ENCODE assay signal across 17 cellular contexts in the genomic region with DNA sequence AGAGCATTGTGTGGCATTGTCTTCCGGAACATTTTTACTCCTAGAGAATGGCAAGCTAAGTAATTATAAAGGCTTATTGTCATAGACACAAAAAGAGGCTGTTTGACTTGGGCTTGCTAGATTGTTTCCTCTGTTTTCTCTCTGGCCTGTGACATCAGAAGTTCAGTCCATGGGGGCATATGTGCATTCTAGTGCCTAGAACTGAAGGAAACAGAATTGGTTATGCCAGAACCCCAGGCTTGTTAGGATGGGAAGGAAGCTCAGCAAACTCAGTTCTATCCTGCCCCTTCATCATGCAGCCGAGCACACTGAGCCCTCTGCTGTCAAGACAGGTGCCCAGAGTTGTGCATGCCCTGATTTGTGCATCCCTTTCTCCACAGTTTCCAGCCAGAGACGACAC.
A peak's percentile ranks its signal among the peaks of the same experiment; 100 is the strongest.
DNase-seq lines count a peak whose midpoint lies in the region; ATAC-seq and TF ChIP-seq lines count a peak whose summit lies in the region.
"Had no signal": no experiment of that assay in that cellular context is flagged by ENCODE, and none has a peak within 500 bp of the region (broad histone marks: within the 10 kb centered on the region; RNA-seq: fewer than 3 reads in every experiment).

No MANE protein-coding gene starts in this region.

- H3K27me3 ChIP-seq in esophagus muscularis mucosa = no peaks in the 10 kb centered on the region

- TF ChIP-seq CTCF in esophagus muscularis mucosa (IDR thresholded peaks at IDR 0.05) = no peak
- no peak for TF ChIP-seq CTCF in RWPE1 (conservative IDR thresholded peaks at IDR 0.05; ENCODE audit: low read depth)

- H3K36me3 ChIP-seq in esophagus muscularis mucosa = peaks cover 19 to 69% (median 55%) of the 10 kb centered on the region in 4 donors

- H3K4me3 ChIP-seq in esophagus muscularis mucosa = no peak overlapping the region
- H3K4me3 ChIP-seq: GM23248, K562 had no signal

- in situ Hi-C loops in SK-MEL-5 (cut with HindIII; ENCODE audit: low pct_unique_long_range_greater_than_20kb, low sequenced_read_pairs) = no loop called here

- no peak for TF ChIP-seq EP300 in esophagus muscularis mucosa (IDR thresholded peaks at IDR 0.05)

- no peak for TF ChIP-seq POLR2A in esophagus muscularis mucosa (IDR thresholded peaks at IDR 0.05; ENCODE audit: low read depth)

- CTCF ChIA-PET in RWPE1 (lab: Yijun Ruan, JAX) = interaction anchor here (0.6 kb wide), 1 partner anchor 12 kb away, joined by 3 read pairs; no protein-coding TSS in a partner anchor

- DNase-seq in SK-MEL-5 (ENCODE audit: low read depth, low spot score) (peak; percentile 76), esophagus muscularis mucosa (ENCODE audit: extremely low spot score) (peak; percentile 21), medulla oblongata (ENCODE audit: extremely low spot score) (peak; percentile 96), superior temporal gyrus (ENCODE audit: extremely low spot score) (peak; percentile 97), RWPE1 (ENCODE audit: low spot score) (no peak), COLO668 (lab: John Stamatoyannopoulos, UW; ENCODE audit: unreplicated experiment) (no peak)
- DNase-seq: EL, GM23248, NCI-H1436, NCI-H2029 treated with DMSO at 0.1 percent for 48 hours, NCI-H748 treated with DMSO at 0.1 percent for 48 hours, OCI-M1, SIG-M5 had no signal

- ATAC-seq in GM21423 (IDR thresholded peaks at IDR 0.05; ENCODE audit: unreplicated experiment) (no peak), GM19452 (IDR thresholded peaks at IDR 0.05; ENCODE audit: unreplicated experiment) (no peak)
- ATAC-seq: HCT116, K562 had no signal

- H3K27ac ChIP-seq in esophagus muscularis mucosa (replicated peaks in 1 of 4) (no peak overlapping the region), RWPE1 (no peak overlapping the region)
- H3K27ac ChIP-seq: GM23248 had no signal

- intact Hi-C loops in esophagus muscularis mucosa (cut with DNase I) = no loop called here

- H3K4me1 ChIP-seq in esophagus muscularis mucosa = no peaks in the 10 kb centered on the region

- POLR2A ChIA-PET in RWPE1 (lab: Yijun Ruan, JAX; ENCODE audit: low non-redundant PET) = no interaction called here

- no peaks in the 10 kb centered on the region for H3K9me3 ChIP-seq in esophagus muscularis mucosa

- WGBS in esophagus muscularis mucosa = 92% methylated on average over 2 of the region's 3 CpGs

Comparison
In these comparisons a context has a peak if more than half of its experiments do, and no peak if none do; other contexts are left out.
1. DNase-seq: peak in SK-MEL-5 (single experiment), esophagus muscularis mucosa (single experiment), medulla oblongata (single experiment) and superior temporal gyrus (single experiment); none in RWPE1 (single experiment) and COLO668 (single experiment).